ENCODE assay signal across 8 cellular contexts in the genomic region with DNA sequence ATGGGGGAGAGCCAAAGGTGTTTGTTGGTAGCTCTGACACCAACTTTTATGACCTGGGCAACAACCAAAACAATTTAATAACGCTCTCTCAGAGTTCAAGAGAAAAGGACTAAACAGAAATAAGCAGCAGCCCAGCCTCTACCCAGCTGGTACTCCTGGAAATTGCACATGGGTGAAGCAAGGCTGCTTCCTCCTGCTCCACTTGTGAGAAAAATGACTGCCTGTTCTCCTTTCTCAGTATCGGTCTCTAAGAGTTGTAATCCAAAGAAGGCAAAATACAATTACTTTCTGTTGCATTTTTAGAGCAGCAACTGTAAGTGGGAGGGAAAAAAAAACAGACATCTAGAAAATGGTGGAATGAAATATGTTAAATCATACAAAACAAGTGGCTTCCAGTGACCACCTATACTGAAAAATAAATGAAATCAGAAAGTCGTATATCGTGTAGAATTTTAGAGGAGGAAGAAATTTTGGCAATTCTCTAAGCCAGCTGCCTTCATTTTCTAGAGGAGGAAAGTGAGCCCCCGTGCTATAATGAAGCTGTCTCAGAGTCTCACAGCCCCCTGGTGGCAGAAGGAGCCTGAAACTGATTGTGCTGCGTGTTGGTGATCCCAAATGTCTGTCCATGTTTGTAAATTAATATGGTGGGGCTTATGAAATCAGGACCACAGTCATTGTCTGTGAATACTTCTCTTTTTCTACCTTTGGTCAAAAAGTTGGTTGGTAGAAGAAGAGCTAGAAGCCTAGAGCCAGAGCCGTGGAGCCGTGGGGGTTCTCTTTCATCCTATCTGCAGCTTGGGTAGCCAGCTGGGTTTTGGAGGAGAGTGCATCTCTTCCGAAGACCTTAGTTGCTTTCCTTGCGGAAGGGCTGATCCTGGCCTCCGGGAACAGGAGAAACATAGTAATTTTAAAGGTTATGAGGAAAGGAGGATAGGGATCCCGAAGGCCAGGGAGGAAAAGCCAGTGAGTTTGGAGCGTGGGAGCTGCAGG.
DNase-seq lines count a peak whose midpoint lies in the region; ATAC-seq and TF ChIP-seq lines count a peak whose summit lies in the region.

No MANE protein-coding gene starts in this region.

- ATAC-seq in HG03064 (IDR thresholded peaks at IDR 0.05; ENCODE audit: low read depth, unreplicated experiment) = peak; percentile 64

- BruUV-seq in OCI-LY7 (replicated peaks; lab: Mats Ljungman, UMichigan) = no TSS peak

- H4K20me1 ChIP-seq in OCI-LY7 (ENCODE audit: insufficient read depth, low read length) = no peaks in the 10 kb centered on the region

- intact Hi-C loops in OCI-LY7 (cut with micrococcal nuclease; ENCODE audit: unreplicated experiment) = loop anchor here (1.0 kb wide), 1 partner anchor 261 kb away; no protein-coding TSS in a partner anchor

- H3K9me3 ChIP-seq in OCI-LY7 (ENCODE audit: low read length) = no peaks in the 10 kb centered on the region

- H3K27ac ChIP-seq in OCI-LY7 (ENCODE audit: low read depth, low read length, poor library complexity, severe bottlenecking) = no peak overlapping the region

- H3K4me2 ChIP-seq in OCI-LY7 (ENCODE audit: low read length) = peak overlapping the region; percentile 12; the same call in 1 of the 2 replicates

- H3K9me2 ChIP-seq in OCI-LY7 (ENCODE audit: insufficient read depth, low read length) = no peaks in the 10 kb centered on the region

- DNase-seq in AG10803 (ENCODE audit: low read depth) (peak; percentile 9), GM13977 (ENCODE audit: low spot score) (peak; percentile 21), OCI-LY7 (ENCODE audit: low spot score) (peak; percentile 67), dermis blood vessel endothelial cell (peak; percentile 55), myocyte (ENCODE audit: low read depth) (peak; percentile 50), dedifferentiated amniotic fluid mesenchymal stem cell (ENCODE audit: extremely low spot score) (no peak), KG1 (lab: John Stamatoyannopoulos, UW) (no peak)

- no peaks in the 10 kb centered on the region for H3K36me3 ChIP-seq in OCI-LY7 (ENCODE audit: insufficient read depth, low read length)

- POLR2A ChIA-PET in OCI-LY7 (lab: Charles Lee) = interaction anchor here (0.6 to 0.7 kb wide), 2 partner anchors 104 to 128 kb away, joined by 3 read pairs; no protein-coding TSS in a partner anchor

- in situ Hi-C loops in GM13977 (cut with MboI; ENCODE audit: low pct_unique_long_range_greater_than_20kb, low sequenced_read_pairs, unreplicated experiment) = no loop called here

- peak overlapping the region; percentile 61; the same call in 1 of the 2 replicates for H2AFZ ChIP-seq in OCI-LY7 (ENCODE audit: low read length)

- TF ChIP-seq CTCF in AG10803 (conservative IDR thresholded peaks at IDR 0.05; ENCODE audit: low read length) (peak; percentile 60), GM13977 (IDR thresholded peaks at IDR 0.05; ENCODE audit: extremely low read depth, insufficient read depth, missing control alignments) (peak; percentile 56), OCI-LY7 (conservative IDR thresholded peaks at IDR 0.05; ENCODE audit: low read length) (peak; percentile 87)

- CTCF ChIA-PET in OCI-LY7 (lab: Charles Lee; ENCODE audit: unreplicated experiment) = no interaction called here

- no peaks in the 10 kb centered on the region for H3K79me2 ChIP-seq in OCI-LY7 (ENCODE audit: insufficient read depth, low read depth, low read length)

- no peaks in the 10 kb centered on the region for H3K4me1 ChIP-seq in OCI-LY7 (ENCODE audit: insufficient read depth, low read length, poor library complexity, severe bottlenecking)

- H3K4me3 ChIP-seq in AG10803 (ENCODE audit: low read length) (no peak overlapping the region), OCI-LY7 (ENCODE audit: low read depth, low read length, poor library complexity, severe bottlenecking) (no peak overlapping the region)

Comparison
In these comparisons a context has a peak if more than half of its experiments do, and no peak if none do; other contexts are left out.
1. DNase-seq: peak in AG10803 (single experiment), GM13977 (single experiment), OCI-LY7 (single experiment), dermis blood vessel endothelial cell (single experiment) and myocyte (single experiment); none in dedifferentiated amniotic fluid mesenchymal stem cell (single experiment) and KG1 (single experiment).
2. Peak in every context shown above with its lines, with median percentiles within 50 percentile points of each other: CTCF ChIP-seq.